1 cellular context compared by ENCODE assay signal in the genomic region with DNA sequence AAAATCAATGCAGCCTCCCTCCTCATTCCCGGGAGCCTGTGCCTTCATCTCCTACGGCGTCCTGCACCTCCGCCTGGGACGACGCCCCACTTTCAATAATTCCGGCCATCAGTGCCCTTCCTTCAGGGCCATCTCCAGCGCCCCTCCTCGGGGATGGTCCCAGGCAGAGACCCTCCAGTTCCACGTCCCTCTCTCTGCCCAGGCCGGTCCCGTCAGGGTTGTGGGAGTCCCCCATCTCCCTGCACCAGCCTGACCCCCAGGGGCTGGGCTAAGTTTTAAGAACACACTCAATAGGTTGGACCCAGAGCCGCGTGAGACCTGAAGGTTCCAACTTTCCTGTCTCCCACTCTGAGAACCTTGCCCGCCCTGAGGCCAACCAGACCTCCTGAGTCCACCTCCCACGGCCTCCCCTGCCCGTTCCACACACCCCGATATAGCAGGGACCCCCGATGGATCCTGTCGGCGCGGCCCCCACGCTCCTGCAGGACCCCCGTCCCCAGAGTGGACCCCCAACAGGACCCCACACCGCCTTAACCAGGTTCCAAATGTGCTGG.
TF ChIP-seq lines count a peak whose summit lies in the region.

No MANE protein-coding gene starts in this region.

TF ChIP-seq in H1, 55 proteins besides CTCF, POLR2A, EP300 and RAD21 (continued from another document):
- no peak for TF ChIP-seq RFX5 (IDR thresholded peaks at IDR 0.05; ENCODE audit: borderline replicate concordance, low read depth, low read length)
- TF ChIP-seq, protein P1, sequence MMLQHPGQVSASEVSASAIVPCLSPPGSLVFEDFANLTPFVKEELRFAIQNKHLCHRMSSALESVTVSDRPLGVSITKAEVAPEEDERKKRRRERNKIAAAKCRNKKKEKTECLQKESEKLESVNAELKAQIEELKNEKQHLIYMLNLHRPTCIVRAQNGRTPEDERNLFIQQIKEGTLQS (IDR thresholded peaks at IDR 0.05; ENCODE audit: insufficient read depth, low read depth, low read length), result no peak
- TF ChIP-seq, protein P2, sequence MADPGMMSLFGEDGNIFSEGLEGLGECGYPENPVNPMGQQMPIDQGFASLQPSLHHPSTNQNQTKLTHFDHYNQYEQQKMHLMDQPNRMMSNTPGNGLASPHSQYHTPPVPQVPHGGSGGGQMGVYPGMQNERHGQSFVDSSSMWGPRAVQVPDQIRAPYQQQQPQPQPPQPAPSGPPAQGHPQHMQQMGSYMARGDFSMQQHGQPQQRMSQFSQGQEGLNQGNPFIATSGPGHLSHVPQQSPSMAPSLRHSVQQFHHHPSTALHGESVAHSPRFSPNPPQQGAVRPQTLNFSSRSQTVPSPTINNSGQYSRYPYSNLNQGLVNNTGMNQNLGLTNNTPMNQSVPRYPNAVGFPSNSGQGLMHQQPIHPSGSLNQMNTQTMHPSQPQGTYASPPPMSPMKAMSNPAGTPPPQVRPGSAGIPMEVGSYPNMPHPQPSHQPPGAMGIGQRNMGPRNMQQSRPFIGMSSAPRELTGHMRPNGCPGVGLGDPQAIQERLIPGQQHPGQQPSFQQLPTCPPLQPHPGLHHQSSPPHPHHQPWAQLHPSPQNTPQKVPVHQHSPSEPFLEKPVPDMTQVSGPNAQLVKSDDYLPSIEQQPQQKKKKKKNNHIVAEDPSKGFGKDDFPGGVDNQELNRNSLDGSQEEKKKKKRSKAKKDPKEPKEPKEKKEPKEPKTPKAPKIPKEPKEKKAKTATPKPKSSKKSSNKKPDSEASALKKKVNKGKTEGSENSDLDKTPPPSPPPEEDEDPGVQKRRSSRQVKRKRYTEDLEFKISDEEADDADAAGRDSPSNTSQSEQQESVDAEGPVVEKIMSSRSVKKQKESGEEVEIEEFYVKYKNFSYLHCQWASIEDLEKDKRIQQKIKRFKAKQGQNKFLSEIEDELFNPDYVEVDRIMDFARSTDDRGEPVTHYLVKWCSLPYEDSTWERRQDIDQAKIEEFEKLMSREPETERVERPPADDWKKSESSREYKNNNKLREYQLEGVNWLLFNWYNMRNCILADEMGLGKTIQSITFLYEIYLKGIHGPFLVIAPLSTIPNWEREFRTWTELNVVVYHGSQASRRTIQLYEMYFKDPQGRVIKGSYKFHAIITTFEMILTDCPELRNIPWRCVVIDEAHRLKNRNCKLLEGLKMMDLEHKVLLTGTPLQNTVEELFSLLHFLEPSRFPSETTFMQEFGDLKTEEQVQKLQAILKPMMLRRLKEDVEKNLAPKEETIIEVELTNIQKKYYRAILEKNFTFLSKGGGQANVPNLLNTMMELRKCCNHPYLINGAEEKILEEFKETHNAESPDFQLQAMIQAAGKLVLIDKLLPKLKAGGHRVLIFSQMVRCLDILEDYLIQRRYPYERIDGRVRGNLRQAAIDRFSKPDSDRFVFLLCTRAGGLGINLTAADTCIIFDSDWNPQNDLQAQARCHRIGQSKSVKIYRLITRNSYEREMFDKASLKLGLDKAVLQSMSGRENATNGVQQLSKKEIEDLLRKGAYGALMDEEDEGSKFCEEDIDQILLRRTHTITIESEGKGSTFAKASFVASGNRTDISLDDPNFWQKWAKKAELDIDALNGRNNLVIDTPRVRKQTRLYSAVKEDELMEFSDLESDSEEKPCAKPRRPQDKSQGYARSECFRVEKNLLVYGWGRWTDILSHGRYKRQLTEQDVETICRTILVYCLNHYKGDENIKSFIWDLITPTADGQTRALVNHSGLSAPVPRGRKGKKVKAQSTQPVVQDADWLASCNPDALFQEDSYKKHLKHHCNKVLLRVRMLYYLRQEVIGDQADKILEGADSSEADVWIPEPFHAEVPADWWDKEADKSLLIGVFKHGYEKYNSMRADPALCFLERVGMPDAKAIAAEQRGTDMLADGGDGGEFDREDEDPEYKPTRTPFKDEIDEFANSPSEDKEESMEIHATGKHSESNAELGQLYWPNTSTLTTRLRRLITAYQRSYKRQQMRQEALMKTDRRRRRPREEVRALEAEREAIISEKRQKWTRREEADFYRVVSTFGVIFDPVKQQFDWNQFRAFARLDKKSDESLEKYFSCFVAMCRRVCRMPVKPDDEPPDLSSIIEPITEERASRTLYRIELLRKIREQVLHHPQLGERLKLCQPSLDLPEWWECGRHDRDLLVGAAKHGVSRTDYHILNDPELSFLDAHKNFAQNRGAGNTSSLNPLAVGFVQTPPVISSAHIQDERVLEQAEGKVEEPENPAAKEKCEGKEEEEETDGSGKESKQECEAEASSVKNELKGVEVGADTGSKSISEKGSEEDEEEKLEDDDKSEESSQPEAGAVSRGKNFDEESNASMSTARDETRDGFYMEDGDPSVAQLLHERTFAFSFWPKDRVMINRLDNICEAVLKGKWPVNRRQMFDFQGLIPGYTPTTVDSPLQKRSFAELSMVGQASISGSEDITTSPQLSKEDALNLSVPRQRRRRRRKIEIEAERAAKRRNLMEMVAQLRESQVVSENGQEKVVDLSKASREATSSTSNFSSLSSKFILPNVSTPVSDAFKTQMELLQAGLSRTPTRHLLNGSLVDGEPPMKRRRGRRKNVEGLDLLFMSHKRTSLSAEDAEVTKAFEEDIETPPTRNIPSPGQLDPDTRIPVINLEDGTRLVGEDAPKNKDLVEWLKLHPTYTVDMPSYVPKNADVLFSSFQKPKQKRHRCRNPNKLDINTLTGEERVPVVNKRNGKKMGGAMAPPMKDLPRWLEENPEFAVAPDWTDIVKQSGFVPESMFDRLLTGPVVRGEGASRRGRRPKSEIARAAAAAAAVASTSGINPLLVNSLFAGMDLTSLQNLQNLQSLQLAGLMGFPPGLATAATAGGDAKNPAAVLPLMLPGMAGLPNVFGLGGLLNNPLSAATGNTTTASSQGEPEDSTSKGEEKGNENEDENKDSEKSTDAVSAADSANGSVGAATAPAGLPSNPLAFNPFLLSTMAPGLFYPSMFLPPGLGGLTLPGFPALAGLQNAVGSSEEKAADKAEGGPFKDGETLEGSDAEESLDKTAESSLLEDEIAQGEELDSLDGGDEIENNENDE (IDR thresholded peaks at IDR 0.05; ENCODE audit: insufficient replicate concordance, low read length), result no peak
- TF ChIP-seq, protein P3, sequence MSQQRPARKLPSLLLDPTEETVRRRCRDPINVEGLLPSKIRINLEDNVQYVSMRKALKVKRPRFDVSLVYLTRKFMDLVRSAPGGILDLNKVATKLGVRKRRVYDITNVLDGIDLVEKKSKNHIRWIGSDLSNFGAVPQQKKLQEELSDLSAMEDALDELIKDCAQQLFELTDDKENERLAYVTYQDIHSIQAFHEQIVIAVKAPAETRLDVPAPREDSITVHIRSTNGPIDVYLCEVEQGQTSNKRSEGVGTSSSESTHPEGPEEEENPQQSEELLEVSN (IDR thresholded peaks at IDR 0.05), result no peak
- no peak for TF ChIP-seq PHF8 (conservative IDR thresholded peaks at IDR 0.05; ENCODE audit: low read depth, low read length)
- no peak for TF ChIP-seq NRF1 (IDR thresholded peaks at IDR 0.05; ENCODE audit: low read depth, low read length)
- no peak for TF ChIP-seq CEBPB (IDR thresholded peaks at IDR 0.05; ENCODE audit: low read depth, low read length)
- no peak for TF ChIP-seq RBBP5 (IDR thresholded peaks at IDR 0.05; ENCODE audit: borderline replicate concordance, low read depth, low read length)
- TF ChIP-seq BACH1 (IDR thresholded peaks at IDR 0.05; ENCODE audit: low read length), result no peak
- TF ChIP-seq CBX8 (IDR thresholded peaks at IDR 0.05; ENCODE audit: borderline replicate concordance, low read depth, low read length), result no peak
- no peak for TF ChIP-seq SIX5 (IDR thresholded peaks at IDR 0.05; ENCODE audit: low read depth, low read length)
- TF ChIP-seq TBP (IDR thresholded peaks at IDR 0.05; ENCODE audit: low read depth, low read length), result no peak
- TF ChIP-seq POU5F1 (IDR thresholded peaks at IDR 0.05; ENCODE audit: low read depth, low read length), result no peak
TF ChIP-seq in H1: peak in this region for 0.
